In the genomic region with DNA sequence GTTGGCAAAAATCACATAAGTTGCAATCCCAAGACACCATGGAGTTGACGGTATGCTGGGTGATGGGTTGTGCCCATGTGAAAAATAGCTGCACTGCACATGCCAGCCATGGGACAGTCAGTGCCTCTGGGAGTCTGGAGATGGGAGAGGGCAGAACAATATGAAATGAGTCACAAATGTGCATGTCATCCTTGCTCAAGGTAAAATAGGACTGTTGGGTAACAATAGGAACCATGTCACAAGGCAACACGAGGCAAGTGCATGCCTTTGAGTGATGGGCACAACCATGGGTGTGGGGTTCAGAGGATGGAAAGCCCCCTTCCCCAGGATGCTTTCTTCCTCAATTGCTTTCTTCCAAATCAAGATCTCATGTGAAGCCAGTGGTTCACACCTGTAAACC, we compare ENCODE assay signal across 20 cellular contexts.
A peak's percentile ranks its signal among the peaks of the same experiment; 100 is the strongest.
DNase-seq lines count a peak whose midpoint lies in the region; ATAC-seq, FAIRE-seq and TF ChIP-seq lines count a peak whose summit lies in the region.
"Had no signal": no experiment of that assay in that cellular context is flagged by ENCODE, and none has a peak within 500 bp of the region (broad histone marks: within the 10 kb centered on the region; RNA-seq: fewer than 3 reads in every experiment).

No MANE protein-coding gene starts in this region.

- POLR2A ChIA-PET in A549 (lab: Yijun Ruan, JAX) = no interaction called here

- WGBS in A549 (ENCODE audit: missing lambda C conversion rate) = 31% methylated on average over 2 of the region's 2 CpGs

- FAIRE-seq in A549 (lab: Jason Lieb, UNC) = no peak
- FAIRE-seq: HTR-8/SVneo, islet of Langerhans had no signal

- H3K4me1 Mint-ChIP-seq in HFFc6 (ENCODE audit: low read depth) = peaks cover 21% of the 10 kb centered on the region
- peaks cover 20% of the 10 kb centered on the region for H3K4me1 Mint-ChIP-seq in glutamatergic neuron (ENCODE audit: low read depth, unreplicated experiment)

- no peak overlapping the region for H3K4me3 ChIP-seq in A549
- H3K4me3 ChIP-seq: esophagus squamous epithelium, heart right ventricle had no signal

- in situ Hi-C loops in SK-MEL-5 (cut with HindIII; ENCODE audit: low pct_unique_long_range_greater_than_20kb, low sequenced_read_pairs) = no loop called here

- no peaks in the 10 kb centered on the region for H3K9me3 ChIP-seq in A549
- H3K9me3 ChIP-seq: esophagus squamous epithelium, heart right ventricle had no signal

- H3K9me3 Mint-ChIP-seq in HFFc6 (no peaks in the 10 kb centered on the region), glutamatergic neuron (ENCODE audit: unreplicated experiment) (peaks cover 15% of the 10 kb centered on the region)
- H3K9me3 Mint-ChIP-seq: CD8-positive, alpha-beta T cell; natural killer cell treated with Interleukin-12 subunit alpha and Interleukin-12 subunit beta and Interleukin-15 and Interleukin-18, amount 100 ng/mL, for 72 hours had no signal

- peak; percentile 10 to 46; a peak in 4 of 6 replicates for ATAC-seq in A549
- ATAC-seq: CD8-positive, alpha-beta T cell; heart right ventricle; natural killer cell treated with Interleukin-12 subunit alpha and Interleukin-12 subunit beta and Interleukin-15 and Interleukin-18, amount 100 ng/mL, for 72 hours had no signal

- DNase-seq in A549 (ENCODE audit: low read depth in 1 of 2, low spot score in 1 of 2) = peak; percentile 21 to 66
- DNase-seq in HFFc6 = peak; percentile 31
- peak; percentile 9 for DNase-seq in SK-MEL-5 (ENCODE audit: low read depth, low spot score)
- no peak for DNase-seq in glutamatergic neuron
- DNase-seq in NCI-H526 (lab: John Stamatoyannopoulos, UW) = no peak
- DNase-seq in NCI-H1694 (lab: John Stamatoyannopoulos, UW) = no peak
- no peak for DNase-seq in NCI-H146 treated with DMSO at 0.1 percent for 48 hours (lab: John Stamatoyannopoulos, UW; ENCODE audit: unreplicated experiment)
- DNase-seq in ureter (ENCODE audit: low spot score) = no peak
- DNase-seq: caudate nucleus; CD8-positive, alpha-beta T cell; esophagus squamous epithelium; heart right ventricle; MM.1S; NCI-H748 treated with DMSO at 0.1 percent for 48 hours; stimulated activated CD4-positive, alpha-beta T cell treated with anti-CD3 and anti-CD28 coated beads, Interleukin-15, amount 100 ng/mL, for 24 hours; stimulated activated naive CD4-positive, alpha-beta T cell treated with Interleukin-2 at 50 U/mL for 16 hours had no signal

- peak overlapping the region; percentile 45 to 70; a peak in 4 of 6 replicates for H3K27ac ChIP-seq in A549
- H3K27ac ChIP-seq: heart right ventricle, RWPE1 had no signal

- TF ChIP-seq CTCF in A549 (IDR thresholded peaks at IDR 0.05) (no peak), HFFc6 (IDR thresholded peaks at IDR 0.05) (no peak), glutamatergic neuron (IDR thresholded peaks at IDR 0.05; ENCODE audit: partially characterized antibody, unreplicated experiment) (no peak)

- H3K4me1 ChIP-seq in A549 = peaks cover 36% of the 10 kb centered on the region

- H3K4me3 Mint-ChIP-seq in HFFc6 (no peak overlapping the region), glutamatergic neuron (ENCODE audit: unreplicated experiment) (no peak overlapping the region)
- H3K4me3 Mint-ChIP-seq: CD8-positive, alpha-beta T cell; natural killer cell treated with Interleukin-12 subunit alpha and Interleukin-12 subunit beta and Interleukin-15 and Interleukin-18, amount 100 ng/mL, for 72 hours had no signal

- no peak for TF ChIP-seq EP300 in A549 (IDR thresholded peaks at IDR 0.05)

- 0 out of 3 replicates have a peak overlapping the region, but pooled peaks have one; percentile 22 for H3K4me2 ChIP-seq in A549

- no peak overlapping the region for H3K27ac Mint-ChIP-seq in HFFc6
- peak overlapping the region; percentile 64 for H3K27ac Mint-ChIP-seq in glutamatergic neuron (ENCODE audit: unreplicated experiment)
- H3K27ac Mint-ChIP-seq: CD8-positive, alpha-beta T cell had no signal

- no peak for TF ChIP-seq RAD21 in A549 (conservative IDR thresholded peaks at IDR 0.05 in 1 of 2, IDR thresholded peaks at IDR 0.05 in 1 of 2)

- H3K27me3 Mint-ChIP-seq in HFFc6 (ENCODE audit: insufficient read depth) = peaks cover 5% of the 10 kb centered on the region
- peaks cover 15% of the 10 kb centered on the region for H3K27me3 Mint-ChIP-seq in glutamatergic neuron (ENCODE audit: unreplicated experiment)
- H3K27me3 Mint-ChIP-seq: natural killer cell treated with Interleukin-12 subunit alpha and Interleukin-12 subunit beta and Interleukin-15 and Interleukin-18, amount 100 ng/mL, for 72 hours had no signal

- H3K36me3 Mint-ChIP-seq in HFFc6 (ENCODE audit: low read depth) (no peaks in the 10 kb centered on the region), glutamatergic neuron (ENCODE audit: unreplicated experiment) (no peaks in the 10 kb centered on the region)
- H3K36me3 Mint-ChIP-seq: CD8-positive, alpha-beta T cell; natural killer cell treated with Interleukin-12 subunit alpha and Interleukin-12 subunit beta and Interleukin-15 and Interleukin-18, amount 100 ng/mL, for 72 hours had no signal

- no peak for TF ChIP-seq POLR2A in A549 (IDR thresholded peaks at IDR 0.05; ENCODE audit: low read length)

- CTCF ChIA-PET in A549 (lab: Yijun Ruan, JAX) = interaction anchor here (1.0 to 1.6 kb wide), 2 partner anchors 48 to 73 kb away, joined by 3 read pairs; no protein-coding TSS in a partner anchor

TF ChIP-seq in A549, 52 proteins besides CTCF, POLR2A, EP300 and RAD21:
- TF ChIP-seq NR3C1 (IDR thresholded peaks at IDR 0.05) = no peak
- TF ChIP-seq, protein P1, sequence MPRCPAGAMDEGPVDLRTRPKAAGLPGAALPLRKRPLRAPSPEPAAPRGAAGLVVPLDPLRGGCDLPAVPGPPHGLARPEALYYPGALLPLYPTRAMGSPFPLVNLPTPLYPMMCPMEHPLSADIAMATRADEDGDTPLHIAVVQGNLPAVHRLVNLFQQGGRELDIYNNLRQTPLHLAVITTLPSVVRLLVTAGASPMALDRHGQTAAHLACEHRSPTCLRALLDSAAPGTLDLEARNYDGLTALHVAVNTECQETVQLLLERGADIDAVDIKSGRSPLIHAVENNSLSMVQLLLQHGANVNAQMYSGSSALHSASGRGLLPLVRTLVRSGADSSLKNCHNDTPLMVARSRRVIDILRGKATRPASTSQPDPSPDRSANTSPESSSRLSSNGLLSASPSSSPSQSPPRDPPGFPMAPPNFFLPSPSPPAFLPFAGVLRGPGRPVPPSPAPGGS (IDR thresholded peaks at IDR 0.05) = no peak
- TF ChIP-seq ZSCAN20 (CRISPR knock-in tag; IDR thresholded peaks at IDR 0.05) = no peak
- no peak for TF ChIP-seq FOSL2 (IDR thresholded peaks at IDR 0.05)
- TF ChIP-seq FOSL2 (CRISPR knock-in tag; IDR thresholded peaks at IDR 0.05) = peak; percentile 55; the same call in 1 of the 2 replicates
- peak; percentile 47 for TF ChIP-seq MAFK (IDR thresholded peaks at IDR 0.05; ENCODE audit: partially characterized antibody)
- no peak for TF ChIP-seq HOXB5 (CRISPR knock-in tag; IDR thresholded peaks at IDR 0.05)
- peak; percentile 55; the same call in 1 of the 2 replicates for TF ChIP-seq NFE2L2 (conservative IDR thresholded peaks at IDR 0.05; ENCODE audit: low read length)

Comparison
In these comparisons a context has a peak if more than half of its experiments do, and no peak if none do; other contexts are left out.
1. DNase-seq: peak in A549 (2 of 2), HFFc6 (single experiment) and SK-MEL-5 (single experiment); none in glutamatergic neuron (single experiment), NCI-H526 (0 of 2), NCI-H1694 (single experiment), NCI-H146 treated with DMSO at 0.1 percent for 48 hours (single experiment) and ureter (single experiment).